12 cellular contexts compared by ENCODE assay signal in genomic region chr16:11181889-11182279, GRCh38.
DNase-seq lines count a peak whose midpoint lies in the region.
"Had no signal": no experiment of that assay in that cellular context is flagged by ENCODE, and none has a peak within 500 bp of the region (broad histone marks: within the 10 kb centered on the region; RNA-seq: fewer than 3 reads in every experiment).

No MANE protein-coding gene starts in this region.

- no peaks in the 10 kb centered on the region for H3K9me3 Mint-ChIP-seq in activated naive CD8-positive, alpha-beta T cell (ENCODE audit: low read depth)

- H3K27ac Mint-ChIP-seq in activated naive CD8-positive, alpha-beta T cell = peak overlapping the region; percentile 86

- H4K8ac ChIP-seq in neuronal stem cell (ENCODE audit: low read depth, low read length) = no peak overlapping the region

- H3K14ac ChIP-seq in neuronal stem cell (ENCODE audit: low read length) = no peak overlapping the region

- peaks cover 0 to 38% (median 0%) of the 10 kb centered on the region in 11 experiments; a peak in 7 of 22 replicates for H4K20me1 ChIP-seq in BLaER1 treated with 17β-estradiol and CSF1 and Interleukin-3, amounts not matched to agents 10 nM and 100 nM

- peak overlapping the region; percentile 32 for H2AK5ac ChIP-seq in neuronal stem cell (ENCODE audit: low read depth, low read length)

- H3K4me3 ChIP-seq in BLaER1 treated with 17β-estradiol and CSF1 and Interleukin-3, amounts not matched to agents 10 nM and 100 nM = no peak overlapping the region
- no peak overlapping the region for H3K4me3 ChIP-seq in neuronal stem cell (ENCODE audit: low read length in 2 of 2)

- H3K27me3 Mint-ChIP-seq in activated naive CD8-positive, alpha-beta T cell = no peaks in the 10 kb centered on the region

- H3K27ac ChIP-seq in BLaER1 treated with 17β-estradiol and CSF1 and Interleukin-3, amounts not matched to agents 10 nM and 100 nM = peak overlapping the region in 7 of 11 experiments; percentile 10 to 68 (median 48); a peak in 8 of 22 replicates
- peak overlapping the region; percentile 81 for H3K27ac ChIP-seq in KOPT-K1 (ENCODE audit: low read depth, low read length, poor library complexity, severe bottlenecking)
- no peak overlapping the region for H3K27ac ChIP-seq in neuronal stem cell (replicated peaks; ENCODE audit: low read length)
- H3K27ac ChIP-seq: parathyroid adenoma, VCaP had no signal

- H3K9ac ChIP-seq in BLaER1 treated with 17β-estradiol and CSF1 and Interleukin-3, amounts not matched to agents 10 nM and 100 nM = peak overlapping the region in 3 of 11 experiments; percentile 19 to 29 (median 25); a peak in 3 of 22 replicates
- H3K9ac ChIP-seq in neuronal stem cell (ENCODE audit: low read depth, low read length, poor library complexity) = no peak overlapping the region
- H3K9ac ChIP-seq: parathyroid adenoma had no signal

- H2BK12ac ChIP-seq in neuronal stem cell (ENCODE audit: low read length) = no peak overlapping the region

- H2BK15ac ChIP-seq in neuronal stem cell (ENCODE audit: low read length) = no peak overlapping the region

- no peak overlapping the region for H2AFZ ChIP-seq in neuronal stem cell (ENCODE audit: low read length)
- H2AFZ ChIP-seq: parathyroid adenoma had no signal

- no peak overlapping the region for H2BK5ac ChIP-seq in neuronal stem cell (ENCODE audit: low read length)

- H3K4me2 ChIP-seq in BLaER1 treated with 17β-estradiol and CSF1 and Interleukin-3, amounts not matched to agents 10 nM and 100 nM = peak overlapping the region; percentile 73 to 89 (median 84)
- H3K4me2 ChIP-seq in neuronal stem cell (ENCODE audit: insufficient read depth, low read length, poor library complexity, severe bottlenecking) = no peak overlapping the region

- no peaks in the 10 kb centered on the region for H3K27me3 ChIP-seq in BLaER1 treated with 17β-estradiol and CSF1 and Interleukin-3, amounts not matched to agents 10 nM and 100 nM
- no peaks in the 10 kb centered on the region for H3K27me3 ChIP-seq in neuronal stem cell (ENCODE audit: control insufficient read depth in 3 of 3, insufficient read depth in 3 of 3, low read depth in 1 of 3, low read length in 3 of 3)

- H3K79me1 ChIP-seq in neuronal stem cell (ENCODE audit: low read depth, low read length) = no peaks in the 10 kb centered on the region

- peaks cover 0 to 30% (median 9%) of the 10 kb centered on the region in 11 experiments; a peak in 12 of 22 replicates for H3K36me3 ChIP-seq in BLaER1 treated with 17β-estradiol and CSF1 and Interleukin-3, amounts not matched to agents 10 nM and 100 nM
- H3K36me3 ChIP-seq in KOPT-K1 (ENCODE audit: insufficient read depth, low read length) (peaks cover 15% of the 10 kb centered on the region; the same call in 1 of the 2 replicates), neuronal stem cell (replicated peaks in 1 of 2; ENCODE audit: control insufficient read depth in 2 of 2, insufficient read depth in 2 of 2, low read length in 2 of 2) (peaks cover 0 to 11% of the 10 kb centered on the region in 2 donors)

- H3K23ac ChIP-seq in neuronal stem cell (ENCODE audit: low read depth, low read length, poor library complexity) = no peak overlapping the region

- no peak overlapping the region for H2BK120ac ChIP-seq in neuronal stem cell (ENCODE audit: low read depth, low read length)

- H3K4me1 Mint-ChIP-seq in activated naive CD8-positive, alpha-beta T cell (ENCODE audit: low read depth) = peaks cover 26% of the 10 kb centered on the region

- no CpG with 5 or more reads among the region's 12 CpGs for WGBS in neuronal stem cell (ENCODE audit: extremely low coverage in 2 of 2, insufficient read length in 2 of 2, insufficient replicate concordance in 1 of 2), 2 donors

- H3K18ac ChIP-seq in neuronal stem cell (ENCODE audit: low read length) = peak overlapping the region; percentile 67

- H4K91ac ChIP-seq in neuronal stem cell (ENCODE audit: low read depth, low read length, poor library complexity) = no peak overlapping the region

- peaks cover 38 to 74% (median 50%) of the 10 kb centered on the region in 10 experiments for H3K4me1 ChIP-seq in BLaER1 treated with 17β-estradiol and CSF1 and Interleukin-3, amounts not matched to agents 10 nM and 100 nM
- peaks cover 3 to 4% of the 10 kb centered on the region in 2 donors for H3K4me1 ChIP-seq in neuronal stem cell (ENCODE audit: control insufficient read depth in 2 of 2, insufficient read depth in 1 of 2, low read depth in 1 of 2, low read length in 2 of 2)
- H3K4me1 ChIP-seq: parathyroid adenoma had no signal

- no peaks in the 10 kb centered on the region for H3K9me3 ChIP-seq in BLaER1 treated with 17β-estradiol and CSF1 and Interleukin-3, amounts not matched to agents 10 nM and 100 nM (replicated peaks in 1 of 11)
- H3K9me3 ChIP-seq in KOPT-K1 (ENCODE audit: insufficient read depth, low read length, poor library complexity, severe bottlenecking) = no peaks in the 10 kb centered on the region
- no peaks in the 10 kb centered on the region for H3K9me3 ChIP-seq in neuronal stem cell (replicated peaks in 1 of 2; ENCODE audit: control insufficient read depth in 2 of 2, insufficient read depth in 1 of 2, low read depth in 1 of 2, low read length in 2 of 2)

- no peak overlapping the region for H3K4ac ChIP-seq in neuronal stem cell (ENCODE audit: low read length)

- H3K4me3 Mint-ChIP-seq in activated naive CD8-positive, alpha-beta T cell = peak overlapping the region; percentile 8

- DNase-seq in neuronal stem cell (ENCODE audit: low spot score) = no peak
- DNase-seq in NCI-H2081 (lab: John Stamatoyannopoulos, UW) = no peak
- DNase-seq in DMS 273 (lab: John Stamatoyannopoulos, UW; ENCODE audit: unreplicated experiment) = no peak
- DNase-seq in HUDEP-2 (lab: John Stamatoyannopoulos, UW; ENCODE audit: unreplicated experiment in 76 of 76) = no peak
- no peak for DNase-seq in D341Med (ENCODE audit: low spot score)
- DNase-seq: NCI-H226; stimulated activated naive CD4-positive, alpha-beta T cell had no signal

- peaks cover 3% of the 10 kb centered on the region for H3K36me3 Mint-ChIP-seq in activated naive CD8-positive, alpha-beta T cell
